Comparison of ENCODE assay signal across 8 cellular contexts in genomic region chr20:62921119-62921687, GRCh38. TPM values are rescaled to one million over a fixed set of nuclear protein-coding genes. Genes with fewer than 3 reads are reported as not detected.
DNase-seq lines count a peak whose midpoint lies in the region; ATAC-seq and TF ChIP-seq lines count a peak whose summit lies in the region.

No MANE protein-coding gene starts in this region.

- no peak overlapping the region for H2AK5ac ChIP-seq in trophoblast cell (ENCODE audit: low read length)

- no peak overlapping the region for H3K9ac ChIP-seq in BLaER1
- no peak overlapping the region for H3K9ac ChIP-seq in trophoblast cell (ENCODE audit: low read length)

- H3K23ac ChIP-seq in trophoblast cell (ENCODE audit: low read length) = no peak overlapping the region

- no peak for ATAC-seq in HG03571 (IDR thresholded peaks at IDR 0.05; ENCODE audit: unreplicated experiment)

- DNase-seq in H7 (peak; percentile 76), OCI-M1 (lab: John Stamatoyannopoulos, UW) (peak; percentile 69), activated T-cell treated with anti-CD3 and anti-CD28 coated beads for 48 hours (ENCODE audit: low read depth) (peak; percentile 58), esophagus squamous epithelium (lab: John Stamatoyannopoulos, UW) (no peak), trophoblast cell (peak; percentile 73 to 85), GM19240 (ENCODE audit: insufficient read length, low spot score) (no peak)

- H3K18ac ChIP-seq in trophoblast cell (ENCODE audit: low read length) = no peak overlapping the region

- H3K36me3 ChIP-seq in BLaER1 (no peaks in the 10 kb centered on the region), H7 (replicated peaks; ENCODE audit: control insufficient read depth, insufficient read depth, low read length) (no peaks in the 10 kb centered on the region), esophagus squamous epithelium (no peaks in the 10 kb centered on the region), trophoblast cell (ENCODE audit: control insufficient read depth in 1 of 2, insufficient read depth in 2 of 2, low read length in 2 of 2) (peaks cover 0 to 4% of the 10 kb centered on the region in 2 experiments)

- no peak for TF ChIP-seq POLR2A in esophagus squamous epithelium (IDR thresholded peaks at IDR 0.05)

- peaks cover 48% of the 10 kb centered on the region for H3K79me2 ChIP-seq in trophoblast cell (ENCODE audit: control insufficient read depth, insufficient read depth, low read length, poor library complexity)

- H4K8ac ChIP-seq in trophoblast cell (ENCODE audit: low read depth, low read length) = no peak overlapping the region

- no peaks in the 10 kb centered on the region for H3K27me3 ChIP-seq in BLaER1
- H3K27me3 ChIP-seq in H7 (ENCODE audit: control insufficient read depth, insufficient read depth, low read length) = no peaks in the 10 kb centered on the region
- no peaks in the 10 kb centered on the region for H3K27me3 ChIP-seq in esophagus squamous epithelium
- H3K27me3 ChIP-seq in trophoblast cell (ENCODE audit: insufficient read depth, low read length) = no peaks in the 10 kb centered on the region

- no peaks in the 10 kb centered on the region for H3K9me3 ChIP-seq in BLaER1
- no peaks in the 10 kb centered on the region for H3K9me3 ChIP-seq in esophagus squamous epithelium
- no peaks in the 10 kb centered on the region for H3K9me3 ChIP-seq in trophoblast cell (ENCODE audit: insufficient read depth, low read depth, low read length)

- H3K4me3 ChIP-seq in BLaER1 (no peak overlapping the region), H7 (ENCODE audit: insufficient read depth, low read depth, low read length) (no peak overlapping the region), esophagus squamous epithelium (no peak overlapping the region), trophoblast cell (ENCODE audit: low read depth, low read length) (no peak overlapping the region)

- no peak overlapping the region for H2BK120ac ChIP-seq in trophoblast cell (ENCODE audit: insufficient read depth, low read length, poor library complexity)

- H3K14ac ChIP-seq in trophoblast cell (ENCODE audit: low read length) = no peak overlapping the region

- H3K27ac ChIP-seq in BLaER1 = no peak overlapping the region
- peak overlapping the region in 2 of 4 donors; percentile 35 to 45 for H3K27ac ChIP-seq in esophagus squamous epithelium
- peak overlapping the region; percentile 29 for H3K27ac ChIP-seq in trophoblast cell (ENCODE audit: low read depth, low read length)

- no peak overlapping the region for H4K91ac ChIP-seq in trophoblast cell (ENCODE audit: low read depth, low read length)

- H4K20me1 ChIP-seq in BLaER1 = peaks cover 97% of the 10 kb centered on the region

- H4K12ac ChIP-seq in trophoblast cell (ENCODE audit: low read depth, low read length) = no peak overlapping the region

- 35 to 41% methylated on average over 8 of the region's 8 CpGs for WGBS in esophagus squamous epithelium, 2 donors
- WGBS in trophoblast cell (ENCODE audit: extremely low coverage, insufficient coverage, insufficient read length) = no CpG with 5 or more reads among the region's 8 CpGs

- no peak overlapping the region for H2BK12ac ChIP-seq in trophoblast cell (ENCODE audit: low read length)

- no peak overlapping the region for H2AFZ ChIP-seq in trophoblast cell (ENCODE audit: insufficient read depth, low read length, poor library complexity)

- H3K4me1 ChIP-seq in BLaER1 = peaks cover 87% of the 10 kb centered on the region
- H3K4me1 ChIP-seq in esophagus squamous epithelium = peaks cover 66 to 92% (median 84%) of the 10 kb centered on the region in 3 donors
- peaks cover 15 to 27% of the 10 kb centered on the region in 2 experiments for H3K4me1 ChIP-seq in trophoblast cell (ENCODE audit: control insufficient read depth in 1 of 2, insufficient read depth in 2 of 2, low read length in 2 of 2)

- H3K4me2 ChIP-seq in BLaER1 (peak overlapping the region; percentile 80), trophoblast cell (ENCODE audit: low read length) (no peak overlapping the region)

- TF ChIP-seq CTCF in esophagus squamous epithelium (IDR thresholded peaks at IDR 0.05) = peak in 5 of 6 experiments; percentile 52 to 82 (median 72)

- intact Hi-C loops in esophagus squamous epithelium (cut with DNase I) = no loop called here

- H3K79me1 ChIP-seq in trophoblast cell (ENCODE audit: low read length) = peaks cover 8% of the 10 kb centered on the region

- peak overlapping the region; percentile 78 for H3K4ac ChIP-seq in trophoblast cell (ENCODE audit: low read depth, low read length)

- no peak overlapping the region for H2BK5ac ChIP-seq in trophoblast cell (ENCODE audit: low read depth, low read length, poor library complexity)

RNA-seq across cellular contexts. Expression of gene DIDO1, which starts 5.1 kb away (rescaled TPM):
- total RNA-seq in H7 (2014; rRNA removed; shearing (Covaris generic)) = 53.2 and 63.4 TPM in 2 replicates
- 10 to 100 TPM; 27.6 to 57.8 (median 36.7) TPM for total RNA-seq in esophagus squamous epithelium
- polyA plus RNA-seq in trophoblast cell (2013) = 31.7 and 32.7 TPM in 2 replicates

RNA-seq across cellular contexts. Expression of gene GID8, which starts 16.7 kb away (rescaled TPM):
- total RNA-seq in H7 (2014; rRNA removed; shearing (Covaris generic)) = 49.1 and 57.0 TPM in 2 replicates
- total RNA-seq in esophagus squamous epithelium = 10 to 100 TPM; 41.0 to 51.2 (median 44.1) TPM
- polyA plus RNA-seq in trophoblast cell (2013) = 37.2 and 37.5 TPM in 2 replicates

RNA-seq across cellular contexts. Expression of gene SLC17A9, which starts 31.3 kb away (rescaled TPM):
- 32.6 and 41.4 TPM in 2 replicates for total RNA-seq in H7 (2014; rRNA removed; shearing (Covaris generic))
- 1 to 10 TPM in 2 of 4 donors, under 1 TPM in 2; 0.31 to 3.9 (median 1.4) TPM for total RNA-seq in esophagus squamous epithelium
- polyA plus RNA-seq in trophoblast cell (2013) = 1.5 and 1.6 TPM in 2 replicates

RNA-seq across cellular contexts. Expression of gene TCFL5, which starts 59.6 kb away (rescaled TPM):
- 25.7 and 36.8 TPM in 2 replicates for total RNA-seq in H7 (2014; rRNA removed; shearing (Covaris generic))
- total RNA-seq in esophagus squamous epithelium = 1 to 10 TPM; 5.2 to 8.4 (median 7.2) TPM
- polyA plus RNA-seq in trophoblast cell (2013) = 4.6 and 5.0 TPM in 2 replicates

Comparison
In these comparisons a context has a peak if more than half of its experiments do, and no peak if none do; other contexts are left out.
1. DNase-seq: peak in H7 (single experiment), OCI-M1 (single experiment), activated T-cell treated with anti-CD3 and anti-CD28 coated beads for 48 hours (single experiment) and trophoblast cell (2 of 2); none in esophagus squamous epithelium (single experiment) and GM19240 (single experiment).